In the genomic region with DNA sequence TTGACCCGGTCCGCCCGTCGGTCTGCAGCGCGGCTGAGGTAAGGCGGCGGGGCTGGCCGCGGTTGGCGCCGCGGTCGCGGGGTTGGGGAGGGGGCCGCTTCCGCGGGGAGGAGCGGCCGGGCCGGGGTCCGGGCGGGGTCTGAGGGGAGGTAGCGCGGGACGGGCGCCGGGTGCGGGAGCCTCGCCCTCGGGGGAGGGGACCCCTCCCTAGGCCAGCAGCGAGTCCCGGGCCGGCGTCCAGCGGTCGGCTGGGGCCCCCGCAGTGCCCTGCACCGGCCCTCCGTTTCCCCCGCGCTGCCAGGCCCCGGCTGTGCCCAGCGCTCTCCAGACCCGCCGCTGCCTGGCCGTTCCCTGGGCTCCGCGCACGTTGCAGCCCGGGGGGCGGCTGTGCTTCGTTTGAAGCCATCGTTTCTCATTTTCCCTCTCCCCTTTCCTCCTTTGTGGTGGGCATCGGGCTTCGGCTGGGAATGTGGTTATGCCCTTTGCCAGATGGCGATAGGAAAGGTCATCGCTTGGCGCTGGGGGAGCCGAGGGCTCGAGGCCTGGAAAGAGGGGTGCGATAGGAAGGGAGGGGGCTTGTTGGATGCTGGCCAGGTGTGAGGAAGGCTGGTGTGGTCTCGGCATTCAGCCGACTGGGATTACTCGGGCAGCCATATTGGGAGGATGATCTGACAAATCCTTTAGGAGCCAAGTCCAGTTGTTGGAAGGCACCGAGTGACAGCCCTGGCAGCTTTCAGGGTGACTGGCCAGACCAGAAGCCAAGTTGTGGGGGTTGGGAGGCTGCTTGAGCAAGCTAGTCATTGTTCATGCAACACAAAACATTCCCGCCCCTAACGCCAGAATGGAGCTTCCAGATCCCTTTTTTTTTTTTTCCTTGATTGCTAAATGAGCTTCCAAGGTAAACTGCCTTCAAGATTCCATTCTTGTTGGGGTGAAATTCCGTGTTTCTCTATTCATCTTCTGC, we compare ENCODE assay signal across 1 cellular context.
TF ChIP-seq lines count a peak whose summit lies in the region.

No MANE protein-coding gene starts in this region.

TF ChIP-seq in K562, 482 proteins besides CTCF, POLR2A, EP300 and RAD21 (continued from another document and continues in another):
- TF ChIP-seq ZNF79 (CRISPR knock-in tag; IDR thresholded peaks at IDR 0.05; ENCODE audit: low read depth) (no peak), NONO (IDR thresholded peaks at IDR 0.05; ENCODE audit: low read depth in 2 of 2, low read length in 1 of 2) (no peak), SMAD1 (IDR thresholded peaks at IDR 0.05; ENCODE audit: low read depth, low read length, partially characterized antibody) (no peak), GABPA (tag; conservative IDR thresholded peaks at IDR 0.05; ENCODE audit: low read depth) (no peak), YY1 (IDR thresholded peaks at IDR 0.05; ENCODE audit: borderline replicate concordance in 1 of 3, control insufficient read depth in 1 of 3, extremely low read depth in 1 of 3, insufficient read depth in 3 of 3, insufficient read length in 1 of 3, insufficient replicate concordance in 2 of 3, low read depth in 1 of 3, low read length in 2 of 3) (peak; percentile 42 to 80 (median 45)), PTTG1 (tag; IDR thresholded peaks at IDR 0.05; ENCODE audit: low read depth) (no peak), MBD2 (IDR thresholded peaks at IDR 0.05; ENCODE audit: borderline replicate concordance, low read depth) (no peak), NR2F6 (CRISPR knock-in tag; IDR thresholded peaks at IDR 0.05) (no peak), ZFP30 (CRISPR knock-in tag; IDR thresholded peaks at IDR 0.05; ENCODE audit: borderline replicate concordance) (no peak), RCOR1 (IDR thresholded peaks at IDR 0.05; ENCODE audit: borderline replicate concordance in 1 of 2, low read depth in 2 of 2, low read length in 2 of 2) (no peak), FOXK2 (conservative IDR thresholded peaks at IDR 0.05 in 1 of 2, IDR thresholded peaks at IDR 0.05 in 1 of 2; ENCODE audit: low read depth in 2 of 2) (no peak), TAL1 (IDR thresholded peaks at IDR 0.05) (no peak), ETV1 (tag; conservative IDR thresholded peaks at IDR 0.05; ENCODE audit: low read depth) (no peak), ZBTB17 (CRISPR knock-in tag; IDR thresholded peaks at IDR 0.05) (no peak), C11orf30 (IDR thresholded peaks at IDR 0.05; ENCODE audit: low read depth) (no peak), ZC3H4 (CRISPR knock-in tag; IDR thresholded peaks at IDR 0.05; ENCODE audit: borderline replicate concordance) (no peak), ZNF121 (CRISPR knock-in tag; conservative IDR thresholded peaks at IDR 0.05) (no peak), NFATC3 (IDR thresholded peaks at IDR 0.05) (no peak), SAP30 (IDR thresholded peaks at IDR 0.05; ENCODE audit: borderline replicate concordance, insufficient read depth, low read depth, low read length, poor library complexity, severe bottlenecking) (peak; percentile 17), HDAC3 (IDR thresholded peaks at IDR 0.05; ENCODE audit: borderline replicate concordance, partially characterized antibody) (no peak), POLR3A (IDR thresholded peaks at IDR 0.05; ENCODE audit: borderline replicate concordance, extremely low read depth, insufficient read depth, insufficient read length) (no peak), HNRNPH1 (optimal IDR thresholded peaks at IDR 0.05; ENCODE audit: low read depth, low read length) (no peak), TEAD2 (tag; IDR thresholded peaks at IDR 0.05) (no peak), NR2C2 (CRISPR knock-in tag; IDR thresholded peaks at IDR 0.05) (peak; percentile 28; the same call in 1 of the 2 replicates), NR2C2 (tag; IDR thresholded peaks at IDR 0.05) (no peak; the same call in 1 of the 2 replicates), PCBP1 (IDR thresholded peaks at IDR 0.05; ENCODE audit: low read depth, low read length, poor library complexity, severe bottlenecking) (no peak), TBP (optimal IDR thresholded peaks at IDR 0.05; ENCODE audit: low read depth, low read length) (no peak), ZNF551 (CRISPR knock-in tag; IDR thresholded peaks at IDR 0.05) (no peak)
- TF ChIP-seq, protein P1, sequence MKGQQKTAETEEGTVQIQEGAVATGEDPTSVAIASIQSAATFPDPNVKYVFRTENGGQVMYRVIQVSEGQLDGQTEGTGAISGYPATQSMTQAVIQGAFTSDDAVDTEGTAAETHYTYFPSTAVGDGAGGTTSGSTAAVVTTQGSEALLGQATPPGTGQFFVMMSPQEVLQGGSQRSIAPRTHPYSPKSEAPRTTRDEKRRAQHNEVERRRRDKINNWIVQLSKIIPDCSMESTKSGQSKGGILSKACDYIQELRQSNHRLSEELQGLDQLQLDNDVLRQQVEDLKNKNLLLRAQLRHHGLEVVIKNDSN (CRISPR knock-in tag; IDR thresholded peaks at IDR 0.05), result no peak; the same call in 1 of the 2 replicates
- TF ChIP-seq, protein P2, sequence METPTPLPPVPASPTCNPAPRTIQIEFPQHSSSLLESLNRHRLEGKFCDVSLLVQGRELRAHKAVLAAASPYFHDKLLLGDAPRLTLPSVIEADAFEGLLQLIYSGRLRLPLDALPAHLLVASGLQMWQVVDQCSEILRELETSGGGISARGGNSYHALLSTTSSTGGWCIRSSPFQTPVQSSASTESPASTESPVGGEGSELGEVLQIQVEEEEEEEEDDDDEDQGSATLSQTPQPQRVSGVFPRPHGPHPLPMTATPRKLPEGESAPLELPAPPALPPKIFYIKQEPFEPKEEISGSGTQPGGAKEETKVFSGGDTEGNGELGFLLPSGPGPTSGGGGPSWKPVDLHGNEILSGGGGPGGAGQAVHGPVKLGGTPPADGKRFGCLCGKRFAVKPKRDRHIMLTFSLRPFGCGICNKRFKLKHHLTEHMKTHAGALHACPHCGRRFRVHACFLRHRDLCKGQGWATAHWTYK (CRISPR knock-in tag; IDR thresholded peaks at IDR 0.05), result no peak
- TF ChIP-seq, protein P3, sequence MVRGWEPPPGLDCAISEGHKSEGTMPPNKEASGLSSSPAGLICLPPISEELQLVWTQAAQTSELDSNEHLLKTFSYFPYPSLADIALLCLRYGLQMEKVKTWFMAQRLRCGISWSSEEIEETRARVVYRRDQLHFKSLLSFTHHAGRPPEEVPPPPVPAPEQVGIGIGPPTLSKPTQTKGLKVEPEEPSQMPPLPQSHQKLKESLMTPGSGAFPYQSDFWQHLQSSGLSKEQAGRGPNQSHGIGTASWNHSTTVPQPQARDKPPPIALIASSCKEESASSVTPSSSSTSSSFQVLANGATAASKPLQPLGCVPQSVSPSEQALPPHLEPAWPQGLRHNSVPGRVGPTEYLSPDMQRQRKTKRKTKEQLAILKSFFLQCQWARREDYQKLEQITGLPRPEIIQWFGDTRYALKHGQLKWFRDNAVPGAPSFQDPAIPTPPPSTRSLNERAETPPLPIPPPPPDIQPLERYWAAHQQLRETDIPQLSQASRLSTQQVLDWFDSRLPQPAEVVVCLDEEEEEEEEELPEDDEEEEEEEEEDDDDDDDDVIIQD (CRISPR knock-in tag; IDR thresholded peaks at IDR 0.05), result no peak
- TF ChIP-seq, protein P4, sequence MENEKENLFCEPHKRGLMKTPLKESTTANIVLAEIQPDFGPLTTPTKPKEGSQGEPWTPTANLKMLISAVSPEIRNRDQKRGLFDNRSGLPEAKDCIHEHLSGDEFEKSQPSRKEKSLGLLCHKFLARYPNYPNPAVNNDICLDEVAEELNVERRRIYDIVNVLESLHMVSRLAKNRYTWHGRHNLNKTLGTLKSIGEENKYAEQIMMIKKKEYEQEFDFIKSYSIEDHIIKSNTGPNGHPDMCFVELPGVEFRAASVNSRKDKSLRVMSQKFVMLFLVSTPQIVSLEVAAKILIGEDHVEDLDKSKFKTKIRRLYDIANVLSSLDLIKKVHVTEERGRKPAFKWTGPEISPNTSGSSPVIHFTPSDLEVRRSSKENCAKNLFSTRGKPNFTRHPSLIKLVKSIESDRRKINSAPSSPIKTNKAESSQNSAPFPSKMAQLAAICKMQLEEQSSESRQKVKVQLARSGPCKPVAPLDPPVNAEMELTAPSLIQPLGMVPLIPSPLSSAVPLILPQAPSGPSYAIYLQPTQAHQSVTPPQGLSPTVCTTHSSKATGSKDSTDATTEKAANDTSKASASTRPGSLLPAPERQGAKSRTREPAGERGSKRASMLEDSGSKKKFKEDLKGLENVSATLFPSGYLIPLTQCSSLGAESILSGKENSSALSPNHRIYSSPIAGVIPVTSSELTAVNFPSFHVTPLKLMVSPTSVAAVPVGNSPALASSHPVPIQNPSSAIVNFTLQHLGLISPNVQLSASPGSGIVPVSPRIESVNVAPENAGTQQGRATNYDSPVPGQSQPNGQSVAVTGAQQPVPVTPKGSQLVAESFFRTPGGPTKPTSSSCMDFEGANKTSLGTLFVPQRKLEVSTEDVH (IDR thresholded peaks at IDR 0.05; ENCODE audit: low read depth, partially characterized antibody), result no peak
- TF ChIP-seq, protein P5, sequence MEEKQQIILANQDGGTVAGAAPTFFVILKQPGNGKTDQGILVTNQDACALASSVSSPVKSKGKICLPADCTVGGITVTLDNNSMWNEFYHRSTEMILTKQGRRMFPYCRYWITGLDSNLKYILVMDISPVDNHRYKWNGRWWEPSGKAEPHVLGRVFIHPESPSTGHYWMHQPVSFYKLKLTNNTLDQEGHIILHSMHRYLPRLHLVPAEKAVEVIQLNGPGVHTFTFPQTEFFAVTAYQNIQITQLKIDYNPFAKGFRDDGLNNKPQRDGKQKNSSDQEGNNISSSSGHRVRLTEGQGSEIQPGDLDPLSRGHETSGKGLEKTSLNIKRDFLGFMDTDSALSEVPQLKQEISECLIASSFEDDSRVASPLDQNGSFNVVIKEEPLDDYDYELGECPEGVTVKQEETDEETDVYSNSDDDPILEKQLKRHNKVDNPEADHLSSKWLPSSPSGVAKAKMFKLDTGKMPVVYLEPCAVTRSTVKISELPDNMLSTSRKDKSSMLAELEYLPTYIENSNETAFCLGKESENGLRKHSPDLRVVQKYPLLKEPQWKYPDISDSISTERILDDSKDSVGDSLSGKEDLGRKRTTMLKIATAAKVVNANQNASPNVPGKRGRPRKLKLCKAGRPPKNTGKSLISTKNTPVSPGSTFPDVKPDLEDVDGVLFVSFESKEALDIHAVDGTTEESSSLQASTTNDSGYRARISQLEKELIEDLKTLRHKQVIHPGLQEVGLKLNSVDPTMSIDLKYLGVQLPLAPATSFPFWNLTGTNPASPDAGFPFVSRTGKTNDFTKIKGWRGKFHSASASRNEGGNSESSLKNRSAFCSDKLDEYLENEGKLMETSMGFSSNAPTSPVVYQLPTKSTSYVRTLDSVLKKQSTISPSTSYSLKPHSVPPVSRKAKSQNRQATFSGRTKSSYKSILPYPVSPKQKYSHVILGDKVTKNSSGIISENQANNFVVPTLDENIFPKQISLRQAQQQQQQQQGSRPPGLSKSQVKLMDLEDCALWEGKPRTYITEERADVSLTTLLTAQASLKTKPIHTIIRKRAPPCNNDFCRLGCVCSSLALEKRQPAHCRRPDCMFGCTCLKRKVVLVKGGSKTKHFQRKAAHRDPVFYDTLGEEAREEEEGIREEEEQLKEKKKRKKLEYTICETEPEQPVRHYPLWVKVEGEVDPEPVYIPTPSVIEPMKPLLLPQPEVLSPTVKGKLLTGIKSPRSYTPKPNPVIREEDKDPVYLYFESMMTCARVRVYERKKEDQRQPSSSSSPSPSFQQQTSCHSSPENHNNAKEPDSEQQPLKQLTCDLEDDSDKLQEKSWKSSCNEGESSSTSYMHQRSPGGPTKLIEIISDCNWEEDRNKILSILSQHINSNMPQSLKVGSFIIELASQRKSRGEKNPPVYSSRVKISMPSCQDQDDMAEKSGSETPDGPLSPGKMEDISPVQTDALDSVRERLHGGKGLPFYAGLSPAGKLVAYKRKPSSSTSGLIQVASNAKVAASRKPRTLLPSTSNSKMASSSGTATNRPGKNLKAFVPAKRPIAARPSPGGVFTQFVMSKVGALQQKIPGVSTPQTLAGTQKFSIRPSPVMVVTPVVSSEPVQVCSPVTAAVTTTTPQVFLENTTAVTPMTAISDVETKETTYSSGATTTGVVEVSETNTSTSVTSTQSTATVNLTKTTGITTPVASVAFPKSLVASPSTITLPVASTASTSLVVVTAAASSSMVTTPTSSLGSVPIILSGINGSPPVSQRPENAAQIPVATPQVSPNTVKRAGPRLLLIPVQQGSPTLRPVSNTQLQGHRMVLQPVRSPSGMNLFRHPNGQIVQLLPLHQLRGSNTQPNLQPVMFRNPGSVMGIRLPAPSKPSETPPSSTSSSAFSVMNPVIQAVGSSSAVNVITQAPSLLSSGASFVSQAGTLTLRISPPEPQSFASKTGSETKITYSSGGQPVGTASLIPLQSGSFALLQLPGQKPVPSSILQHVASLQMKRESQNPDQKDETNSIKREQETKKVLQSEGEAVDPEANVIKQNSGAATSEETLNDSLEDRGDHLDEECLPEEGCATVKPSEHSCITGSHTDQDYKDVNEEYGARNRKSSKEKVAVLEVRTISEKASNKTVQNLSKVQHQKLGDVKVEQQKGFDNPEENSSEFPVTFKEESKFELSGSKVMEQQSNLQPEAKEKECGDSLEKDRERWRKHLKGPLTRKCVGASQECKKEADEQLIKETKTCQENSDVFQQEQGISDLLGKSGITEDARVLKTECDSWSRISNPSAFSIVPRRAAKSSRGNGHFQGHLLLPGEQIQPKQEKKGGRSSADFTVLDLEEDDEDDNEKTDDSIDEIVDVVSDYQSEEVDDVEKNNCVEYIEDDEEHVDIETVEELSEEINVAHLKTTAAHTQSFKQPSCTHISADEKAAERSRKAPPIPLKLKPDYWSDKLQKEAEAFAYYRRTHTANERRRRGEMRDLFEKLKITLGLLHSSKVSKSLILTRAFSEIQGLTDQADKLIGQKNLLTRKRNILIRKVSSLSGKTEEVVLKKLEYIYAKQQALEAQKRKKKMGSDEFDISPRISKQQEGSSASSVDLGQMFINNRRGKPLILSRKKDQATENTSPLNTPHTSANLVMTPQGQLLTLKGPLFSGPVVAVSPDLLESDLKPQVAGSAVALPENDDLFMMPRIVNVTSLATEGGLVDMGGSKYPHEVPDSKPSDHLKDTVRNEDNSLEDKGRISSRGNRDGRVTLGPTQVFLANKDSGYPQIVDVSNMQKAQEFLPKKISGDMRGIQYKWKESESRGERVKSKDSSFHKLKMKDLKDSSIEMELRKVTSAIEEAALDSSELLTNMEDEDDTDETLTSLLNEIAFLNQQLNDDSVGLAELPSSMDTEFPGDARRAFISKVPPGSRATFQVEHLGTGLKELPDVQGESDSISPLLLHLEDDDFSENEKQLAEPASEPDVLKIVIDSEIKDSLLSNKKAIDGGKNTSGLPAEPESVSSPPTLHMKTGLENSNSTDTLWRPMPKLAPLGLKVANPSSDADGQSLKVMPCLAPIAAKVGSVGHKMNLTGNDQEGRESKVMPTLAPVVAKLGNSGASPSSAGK (IDR thresholded peaks at IDR 0.05), result peak; percentile 43; the same call in 1 of the 2 replicates
- TF ChIP-seq, protein P6, sequence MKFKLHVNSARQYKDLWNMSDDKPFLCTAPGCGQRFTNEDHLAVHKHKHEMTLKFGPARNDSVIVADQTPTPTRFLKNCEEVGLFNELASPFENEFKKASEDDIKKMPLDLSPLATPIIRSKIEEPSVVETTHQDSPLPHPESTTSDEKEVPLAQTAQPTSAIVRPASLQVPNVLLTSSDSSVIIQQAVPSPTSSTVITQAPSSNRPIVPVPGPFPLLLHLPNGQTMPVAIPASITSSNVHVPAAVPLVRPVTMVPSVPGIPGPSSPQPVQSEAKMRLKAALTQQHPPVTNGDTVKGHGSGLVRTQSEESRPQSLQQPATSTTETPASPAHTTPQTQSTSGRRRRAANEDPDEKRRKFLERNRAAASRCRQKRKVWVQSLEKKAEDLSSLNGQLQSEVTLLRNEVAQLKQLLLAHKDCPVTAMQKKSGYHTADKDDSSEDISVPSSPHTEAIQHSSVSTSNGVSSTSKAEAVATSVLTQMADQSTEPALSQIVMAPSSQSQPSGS (CRISPR knock-in tag; IDR thresholded peaks at IDR 0.05), result no peak; the same call in 1 of the 2 replicates
